8 cellular contexts compared by ENCODE assay signal in the genomic region with DNA sequence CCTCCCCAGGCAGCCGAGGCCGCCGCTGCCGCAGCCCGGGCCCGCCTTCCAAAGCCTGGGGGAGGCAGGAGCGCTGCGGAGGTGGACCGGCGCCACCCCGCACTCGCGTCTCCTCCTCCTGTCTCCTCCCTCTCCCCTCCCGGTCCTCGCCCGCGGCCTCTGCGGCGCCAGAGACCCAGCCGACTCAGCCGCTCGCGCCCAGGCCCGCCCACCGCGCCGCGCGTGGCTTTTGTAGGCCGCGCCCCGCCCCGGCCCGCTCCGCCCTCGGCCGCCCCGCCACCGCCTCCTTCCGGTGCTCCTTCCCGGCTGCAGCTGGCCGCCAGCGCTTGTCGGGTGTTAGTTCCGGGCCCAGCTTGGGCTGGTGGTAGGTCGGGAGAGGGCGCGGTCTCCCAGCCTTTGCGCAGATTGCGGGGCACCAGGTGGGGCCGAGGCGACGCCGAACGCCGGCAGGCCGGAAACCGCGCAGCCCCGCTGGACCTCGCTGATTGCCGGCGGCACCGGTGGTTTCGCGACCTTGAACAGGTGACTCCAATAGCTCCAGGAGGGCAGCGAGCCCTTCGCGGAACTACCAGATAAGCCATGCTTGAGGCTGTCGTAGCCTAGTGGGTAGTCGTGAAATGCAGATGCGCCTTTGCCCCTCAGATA. TPM values are rescaled to one million over a fixed set of nuclear protein-coding genes. Genes with fewer than 3 reads are reported as not detected.
A peak's percentile ranks its signal among the peaks of the same experiment; 100 is the strongest.
DNase-seq lines count a peak whose midpoint lies in the region; ATAC-seq and TF ChIP-seq lines count a peak whose summit lies in the region.

A gene with protein sequence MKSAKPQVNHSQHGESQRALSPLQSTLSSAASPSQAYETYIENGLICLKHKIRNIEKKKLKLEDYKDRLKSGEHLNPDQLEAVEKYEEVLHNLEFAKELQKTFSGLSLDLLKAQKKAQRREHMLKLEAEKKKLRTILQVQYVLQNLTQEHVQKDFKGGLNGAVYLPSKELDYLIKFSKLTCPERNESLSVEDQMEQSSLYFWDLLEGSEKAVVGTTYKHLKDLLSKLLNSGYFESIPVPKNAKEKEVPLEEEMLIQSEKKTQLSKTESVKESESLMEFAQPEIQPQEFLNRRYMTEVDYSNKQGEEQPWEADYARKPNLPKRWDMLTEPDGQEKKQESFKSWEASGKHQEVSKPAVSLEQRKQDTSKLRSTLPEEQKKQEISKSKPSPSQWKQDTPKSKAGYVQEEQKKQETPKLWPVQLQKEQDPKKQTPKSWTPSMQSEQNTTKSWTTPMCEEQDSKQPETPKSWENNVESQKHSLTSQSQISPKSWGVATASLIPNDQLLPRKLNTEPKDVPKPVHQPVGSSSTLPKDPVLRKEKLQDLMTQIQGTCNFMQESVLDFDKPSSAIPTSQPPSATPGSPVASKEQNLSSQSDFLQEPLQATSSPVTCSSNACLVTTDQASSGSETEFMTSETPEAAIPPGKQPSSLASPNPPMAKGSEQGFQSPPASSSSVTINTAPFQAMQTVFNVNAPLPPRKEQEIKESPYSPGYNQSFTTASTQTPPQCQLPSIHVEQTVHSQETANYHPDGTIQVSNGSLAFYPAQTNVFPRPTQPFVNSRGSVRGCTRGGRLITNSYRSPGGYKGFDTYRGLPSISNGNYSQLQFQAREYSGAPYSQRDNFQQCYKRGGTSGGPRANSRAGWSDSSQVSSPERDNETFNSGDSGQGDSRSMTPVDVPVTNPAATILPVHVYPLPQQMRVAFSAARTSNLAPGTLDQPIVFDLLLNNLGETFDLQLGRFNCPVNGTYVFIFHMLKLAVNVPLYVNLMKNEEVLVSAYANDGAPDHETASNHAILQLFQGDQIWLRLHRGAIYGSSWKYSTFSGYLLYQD (minus strand): TSS at position 202 of the 645 bp plus-strand sequence. CDS start 1,431 bp downstream, outside the sequence.

- H3F3A ChIP-seq in smooth muscle cell (ENCODE audit: low read depth), result peaks cover 7% of the 10 kb centered on the region

- ATAC-seq in GM19023 (IDR thresholded peaks at IDR 0.05; ENCODE audit: unreplicated experiment) (peak; percentile 95), HG03196 (IDR thresholded peaks at IDR 0.05; ENCODE audit: unreplicated experiment) (peak; percentile 97), WTC11 (peak; percentile 94)

- H3K4me1 ChIP-seq in smooth muscle cell (ENCODE audit: low read depth), result peaks cover 5% of the 10 kb centered on the region

- H3K27ac ChIP-seq in smooth muscle cell (ENCODE audit: low read depth), result no peak within 1 kb of the TSS

- H2AFZ ChIP-seq in smooth muscle cell (ENCODE audit: low read depth), result peak within 1 kb of the TSS; percentile 97

- H3K9ac ChIP-seq in smooth muscle cell (ENCODE audit: low read depth), result peak within 1 kb of the TSS; percentile 64

- H3K4me3 ChIP-seq in AG09309 (ENCODE audit: control insufficient read depth, low read depth, low read length) (peak within 1 kb of the TSS; percentile 92), cardiac fibroblast (replicated peaks in 1 of 2; ENCODE audit: low read depth in 2 of 2, low read length in 2 of 2) (peak within 1 kb of the TSS; percentile 76 to 79), smooth muscle cell (peak within 1 kb of the TSS; percentile 66)

- peak within 1 kb of the TSS; percentile 97 for H3K27ac Mint-ChIP-seq in WTC11

- H3K4me1 Mint-ChIP-seq in WTC11, result peaks cover 52% of the 10 kb centered on the region

- H3K36me3 ChIP-seq in smooth muscle cell (ENCODE audit: low read depth), result no peaks in the 10 kb centered on the region

- 1% methylated on average over 33 of the region's 72 CpGs for WGBS in smooth muscle cell (ENCODE audit: low lambda C conversion rate)

- H3K4me3 Mint-ChIP-seq in WTC11, result peak within 1 kb of the TSS; percentile 87

- no peaks in the 10 kb centered on the region for H3K27me3 ChIP-seq in smooth muscle cell (ENCODE audit: low read depth)

- H3K9me3 ChIP-seq in smooth muscle cell (replicated peaks; ENCODE audit: low read depth), result no peaks in the 10 kb centered on the region

- H3K9me3 Mint-ChIP-seq in WTC11, result no peaks in the 10 kb centered on the region

- POLR2A ChIA-PET in WTC11 (lab: Charles Lee), result interaction anchor here (0.8 to 3.2 kb wide), 4 partner anchors 12 to 67 kb away, joined by 3 to 37 read pairs (median 4); no protein-coding TSS in a partner anchor

- CTCF ChIA-PET in WTC11 (lab: Charles Lee), result interaction anchor here (1.0 to 3.4 kb wide), 13 partner anchors 16 to 237 kb away, joined by 3 to 59 read pairs (median 4); partner anchors contain the start of gene IPO8

- H3K4me2 ChIP-seq in smooth muscle cell, result peak within 1 kb of the TSS; percentile 98

- H3K36me3 Mint-ChIP-seq in WTC11, result no peaks in the 10 kb centered on the region

- H3K79me2 ChIP-seq in smooth muscle cell (ENCODE audit: low read depth), result peaks cover 30% of the 10 kb centered on the region

- H4K20me1 ChIP-seq in smooth muscle cell (ENCODE audit: low read depth), result peaks cover 20% of the 10 kb centered on the region

- H3K27me3 Mint-ChIP-seq in WTC11 (ENCODE audit: low read depth), result no peaks in the 10 kb centered on the region

- TF ChIP-seq CTCF in AG09309 (IDR thresholded peaks at IDR 0.05; ENCODE audit: control insufficient read depth, insufficient read depth, low read depth, low read length, missing control alignments) (peak; percentile 23), WTC11 (IDR thresholded peaks at IDR 0.05) (no peak), cardiac fibroblast (IDR thresholded peaks at IDR 0.05; ENCODE audit: low read depth, low read length) (no peak), smooth muscle cell (IDR thresholded peaks at IDR 0.05; ENCODE audit: borderline replicate concordance, insufficient read depth, poor library complexity, severe bottlenecking) (peak; percentile 28)

- DNase-seq in AG09309 (ENCODE audit: low read depth) (peak; percentile 76), NCI-H2227 treated with DMSO at 0.1 percent for 48 hours (lab: John Stamatoyannopoulos, UW) (peak; percentile 84), WTC11 (ENCODE audit: low spot score) (peak; percentile 96), cardiac fibroblast (ENCODE audit: low read depth in 2 of 2) (peak; percentile 95 to 98), iPS-NIHi7 (ENCODE audit: extremely low spot score) (peak; percentile 95), smooth muscle cell (lab: John Stamatoyannopoulos, UW; ENCODE audit: unreplicated experiment) (peak; percentile 85)

TF ChIP-seq in WTC11, 78 proteins besides CTCF, POLR2A, EP300 and RAD21 (continues in another document):
- peak; percentile 79; the same call in 1 of the 2 replicates for TF ChIP-seq ESRRA (CRISPR knock-in tag; IDR thresholded peaks at IDR 0.05; ENCODE audit: borderline replicate concordance)
- peak; percentile 91 for TF ChIP-seq ZBTB21 (CRISPR knock-in tag; IDR thresholded peaks at IDR 0.05; ENCODE audit: borderline replicate concordance)
- TF ChIP-seq USF2 (CRISPR knock-in tag; IDR thresholded peaks at IDR 0.05), result peak; percentile 64
- peak; percentile 92 for TF ChIP-seq TP53 (CRISPR knock-in tag; IDR thresholded peaks at IDR 0.05)
- TF ChIP-seq ZNF423 (CRISPR knock-in tag; IDR thresholded peaks at IDR 0.05), result 0 out of 2 replicates have a peak, but pooled peaks have one; percentile 7
- 0 out of 2 replicates have a peak, but pooled peaks have one; percentile 47 for TF ChIP-seq EMX1 (CRISPR knock-in tag; IDR thresholded peaks at IDR 0.05)
- peak; percentile 60 for TF ChIP-seq FOXP1 (CRISPR knock-in tag; IDR thresholded peaks at IDR 0.05; ENCODE audit: borderline replicate concordance)
- TF ChIP-seq CREB1 (CRISPR knock-in tag; IDR thresholded peaks at IDR 0.05), result 0 out of 2 replicates have a peak, but pooled peaks have one; percentile 27
- TF ChIP-seq, protein P1, sequence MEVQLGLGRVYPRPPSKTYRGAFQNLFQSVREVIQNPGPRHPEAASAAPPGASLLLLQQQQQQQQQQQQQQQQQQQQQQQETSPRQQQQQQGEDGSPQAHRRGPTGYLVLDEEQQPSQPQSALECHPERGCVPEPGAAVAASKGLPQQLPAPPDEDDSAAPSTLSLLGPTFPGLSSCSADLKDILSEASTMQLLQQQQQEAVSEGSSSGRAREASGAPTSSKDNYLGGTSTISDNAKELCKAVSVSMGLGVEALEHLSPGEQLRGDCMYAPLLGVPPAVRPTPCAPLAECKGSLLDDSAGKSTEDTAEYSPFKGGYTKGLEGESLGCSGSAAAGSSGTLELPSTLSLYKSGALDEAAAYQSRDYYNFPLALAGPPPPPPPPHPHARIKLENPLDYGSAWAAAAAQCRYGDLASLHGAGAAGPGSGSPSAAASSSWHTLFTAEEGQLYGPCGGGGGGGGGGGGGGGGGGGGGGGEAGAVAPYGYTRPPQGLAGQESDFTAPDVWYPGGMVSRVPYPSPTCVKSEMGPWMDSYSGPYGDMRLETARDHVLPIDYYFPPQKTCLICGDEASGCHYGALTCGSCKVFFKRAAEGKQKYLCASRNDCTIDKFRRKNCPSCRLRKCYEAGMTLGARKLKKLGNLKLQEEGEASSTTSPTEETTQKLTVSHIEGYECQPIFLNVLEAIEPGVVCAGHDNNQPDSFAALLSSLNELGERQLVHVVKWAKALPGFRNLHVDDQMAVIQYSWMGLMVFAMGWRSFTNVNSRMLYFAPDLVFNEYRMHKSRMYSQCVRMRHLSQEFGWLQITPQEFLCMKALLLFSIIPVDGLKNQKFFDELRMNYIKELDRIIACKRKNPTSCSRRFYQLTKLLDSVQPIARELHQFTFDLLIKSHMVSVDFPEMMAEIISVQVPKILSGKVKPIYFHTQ (CRISPR knock-in tag; IDR thresholded peaks at IDR 0.05), result no peak
- TF ChIP-seq NFE2L1 (CRISPR knock-in tag; IDR thresholded peaks at IDR 0.05), result no peak
- TF ChIP-seq, protein P2, sequence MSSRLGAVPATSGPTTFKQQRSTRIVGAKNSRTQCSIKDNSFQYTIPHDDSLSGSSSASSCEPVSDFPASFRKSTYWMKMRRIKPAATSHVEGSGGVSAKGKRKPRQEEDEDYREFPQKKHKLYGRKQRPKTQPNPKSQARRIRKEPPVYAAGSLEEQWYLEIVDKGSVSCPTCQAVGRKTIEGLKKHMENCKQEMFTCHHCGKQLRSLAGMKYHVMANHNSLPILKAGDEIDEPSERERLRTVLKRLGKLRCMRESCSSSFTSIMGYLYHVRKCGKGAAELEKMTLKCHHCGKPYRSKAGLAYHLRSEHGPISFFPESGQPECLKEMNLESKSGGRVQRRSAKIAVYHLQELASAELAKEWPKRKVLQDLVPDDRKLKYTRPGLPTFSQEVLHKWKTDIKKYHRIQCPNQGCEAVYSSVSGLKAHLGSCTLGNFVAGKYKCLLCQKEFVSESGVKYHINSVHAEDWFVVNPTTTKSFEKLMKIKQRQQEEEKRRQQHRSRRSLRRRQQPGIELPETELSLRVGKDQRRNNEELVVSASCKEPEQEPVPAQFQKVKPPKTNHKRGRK (CRISPR knock-in tag; IDR thresholded peaks at IDR 0.05; ENCODE audit: borderline replicate concordance), result no peak

RNA-seq across cellular contexts. Expression of the gene that starts here (rescaled TPM):
- total RNA-seq in WTC11 (2021) (55.9 to 62.7 TPM (median 59.7 TPM) in 3 replicates), smooth muscle cell (19.1 and 31.0 TPM in 2 replicates)
- polyA plus RNA-seq in smooth muscle cell, result 13.6 and 14.7 TPM in 2 replicates

Comparison
In these comparisons a context has a peak if more than half of its experiments do, and no peak if none do; other contexts are left out.
1. CTCF ChIP-seq: peak in AG09309 (single experiment) and smooth muscle cell (single experiment); none in WTC11 (single experiment) and cardiac fibroblast (single experiment).
2. Peak in every context shown above with its lines, with median percentiles within 50 percentile points of each other: DNase-seq, H3K4me3 ChIP-seq and ATAC-seq.